In genomic region chr2:238321467-238321866, GRCh38 we compare ENCODE assay signal across 9 cellular contexts. TPM values are rescaled to one million over a fixed set of nuclear protein-coding genes. Genes with fewer than 3 reads are reported as not detected.
DNase-seq lines count a peak whose midpoint lies in the region; ATAC-seq and TF ChIP-seq lines count a peak whose summit lies in the region.
"Had no signal": no experiment of that assay in that cellular context is flagged by ENCODE, and none has a peak within 500 bp of the region (broad histone marks: within the 10 kb centered on the region; RNA-seq: fewer than 3 reads in every experiment).

No MANE protein-coding gene starts in this region.

- no peaks in the 10 kb centered on the region for H3K9me3 ChIP-seq in OCI-LY3 (ENCODE audit: insufficient read depth, low read length)
- no peaks in the 10 kb centered on the region for H3K9me3 ChIP-seq in parathyroid adenoma (ENCODE audit: control insufficient read depth, low read length)

- H4K20me1 ChIP-seq in OCI-LY3 (ENCODE audit: insufficient read depth, low read length) = no peaks in the 10 kb centered on the region

- no peaks in the 10 kb centered on the region for H3K36me3 ChIP-seq in OCI-LY3 (replicated peaks; ENCODE audit: low read depth, low read length)
- H3K36me3 ChIP-seq in parathyroid adenoma (ENCODE audit: control insufficient read depth, insufficient read depth, low read length) = no peaks in the 10 kb centered on the region

- no peaks in the 10 kb centered on the region for H3K27me3 Mint-ChIP-seq in Calu3 (ENCODE audit: unreplicated experiment)

- H2AFZ ChIP-seq in OCI-LY3 (ENCODE audit: low read depth, low read length) = no peak overlapping the region
- no peak overlapping the region for H2AFZ ChIP-seq in parathyroid adenoma

- H3K9ac ChIP-seq in OCI-LY3 (ENCODE audit: low read length) (peak overlapping the region; percentile 41; the same call in 1 of the 2 replicates), parathyroid adenoma (peak overlapping the region; percentile 8)

- H3K4me3 ChIP-seq in OCI-LY3 (ENCODE audit: low read length) = peak overlapping the region; percentile 83
- H3K4me3 ChIP-seq in epithelial cell of esophagus (ENCODE audit: low read length) = peak overlapping the region; percentile 58
- H3K4me3 ChIP-seq in parathyroid adenoma (ENCODE audit: low read depth, low read length) = peak overlapping the region; percentile 53

- CTCF ChIA-PET in Calu3 (lab: Charles Lee) = no interaction called here

- H3K27me3 ChIP-seq in OCI-LY3 (ENCODE audit: low read depth, low read length) (no peaks in the 10 kb centered on the region), parathyroid adenoma (ENCODE audit: control insufficient read depth, insufficient read depth, low read length) (no peaks in the 10 kb centered on the region)

- H3K79me2 ChIP-seq in OCI-LY3 (ENCODE audit: low read length) (peaks cover 4% of the 10 kb centered on the region; the same call in 1 of the 2 replicates), parathyroid adenoma (peaks cover 2% of the 10 kb centered on the region)

- peak overlapping the region; percentile 72 for H3K4me3 Mint-ChIP-seq in Calu3 (ENCODE audit: low read depth, unreplicated experiment)

- no TSS peak for BruUV-seq in Calu3 (replicated peaks; lab: Mats Ljungman, UMichigan)

- DNase-seq in Calu3 (no peak), epithelial cell of esophagus (ENCODE audit: low read depth) (peak; percentile 39), DMS53 (lab: John Stamatoyannopoulos, UW) (no peak), amygdala (lab: John Stamatoyannopoulos, UW) (no peak)
- DNase-seq: NCI-H146 had no signal

- no peak for ATAC-seq in GM18517 (IDR thresholded peaks at IDR 0.05; ENCODE audit: unreplicated experiment)
- ATAC-seq in HG02678 (IDR thresholded peaks at IDR 0.05; ENCODE audit: unreplicated experiment) = no peak

- no peaks in the 10 kb centered on the region for H3K9me3 Mint-ChIP-seq in Calu3 (ENCODE audit: low read depth, unreplicated experiment)

- peak overlapping the region; percentile 85 for H3K27ac Mint-ChIP-seq in Calu3 (ENCODE audit: unreplicated experiment)

- peak overlapping the region; percentile 90 for H3K4me2 ChIP-seq in OCI-LY3 (ENCODE audit: low read length)
- peak overlapping the region; percentile 79 for H3K4me2 ChIP-seq in parathyroid adenoma (ENCODE audit: low read length)

- intact Hi-C loops in Calu3 (cut with micrococcal nuclease; ENCODE audit: unreplicated experiment) = loop anchor here (5.0 kb wide), 1 partner anchor 34 kb away; the partner anchor contains the start of gene PER2

- H3K36me3 Mint-ChIP-seq in Calu3 (ENCODE audit: insufficient read depth, unreplicated experiment) = peaks cover 19% of the 10 kb centered on the region

- H3K4me1 ChIP-seq in OCI-LY3 (ENCODE audit: low read length) (peaks cover 10% of the 10 kb centered on the region), parathyroid adenoma (peaks cover 21% of the 10 kb centered on the region)

- TF ChIP-seq CTCF in Calu3 (IDR thresholded peaks at IDR 0.05; ENCODE audit: unreplicated experiment) (no peak), OCI-LY3 (IDR thresholded peaks at IDR 0.05; ENCODE audit: low read depth, low read length) (no peak), epithelial cell of esophagus (IDR thresholded peaks at IDR 0.05; ENCODE audit: insufficient read depth, low read depth, low read length, missing control alignments) (no peak), parathyroid adenoma (IDR thresholded peaks at IDR 0.05) (no peak)

- no peak overlapping the region for H3K27ac ChIP-seq in OCI-LY3 (ENCODE audit: low read length)
- peak overlapping the region; percentile 29 for H3K27ac ChIP-seq in parathyroid adenoma

- peaks cover 9% of the 10 kb centered on the region for H3K4me1 Mint-ChIP-seq in Calu3 (ENCODE audit: low read depth, unreplicated experiment)

RNA-seq across cellular contexts. Expression of gene TRAF3IP1, which starts 1.1 kb away (rescaled TPM):
- total RNA-seq in Calu3 (2022) = 18.6 and 21.2 TPM in 2 replicates

RNA-seq across cellular contexts. Expression of gene PER2, which starts 33.1 kb away (rescaled TPM):
- 14.0 and 14.8 TPM in 2 replicates for total RNA-seq in Calu3 (2022)
